Comparison of ENCODE assay signal across 8 cellular contexts in the genomic region with DNA sequence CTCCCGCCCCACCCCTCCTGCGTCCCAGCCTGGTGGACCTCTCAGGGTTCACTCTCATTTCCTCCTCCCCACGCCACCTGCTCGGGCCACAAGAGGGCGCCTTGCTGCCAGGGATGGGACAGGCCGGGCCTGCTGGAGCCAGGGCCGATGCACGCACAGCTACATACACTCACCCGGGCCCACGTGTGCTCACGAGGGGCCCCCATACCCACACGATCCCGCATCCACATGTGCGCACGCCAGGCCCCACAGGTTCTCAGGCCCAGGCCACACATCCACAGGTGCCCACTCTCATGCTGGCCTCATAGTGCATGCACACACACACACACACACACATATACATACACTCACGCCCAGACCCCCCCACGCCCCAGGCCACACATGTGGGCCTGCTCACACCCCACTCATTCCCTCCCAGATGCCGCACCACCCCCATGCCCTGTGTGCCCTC.
DNase-seq lines count a peak whose midpoint lies in the region; ATAC-seq and TF ChIP-seq lines count a peak whose summit lies in the region.

No MANE protein-coding gene starts in this region.

- no peak for TF ChIP-seq POLR2A in heart left ventricle (IDR thresholded peaks at IDR 0.05)

- H3K4me1 ChIP-seq in heart left ventricle: peaks cover 0 to 18% (median 5%) of the 10 kb centered on the region in 12 donors

- H3K9me3 Mint-ChIP-seq in activated naive CD8-positive, alpha-beta T cell treated with anti-CD3 and anti-CD28 coated beads, Interleukin-2, amount 10 ng/mL, durations not matched to agents 7 days and 5 days: no peaks in the 10 kb centered on the region

- intact Hi-C loops in heart left ventricle (cut with DNase I): loop anchor here in 9 of 10 donors (2.0 to 10.0 kb wide), 7 partner anchors 95 to 302 kb away; no protein-coding TSS in a partner anchor

- H3K27me3 Mint-ChIP-seq in activated naive CD8-positive, alpha-beta T cell treated with anti-CD3 and anti-CD28 coated beads, Interleukin-2, amount 10 ng/mL, durations not matched to agents 7 days and 5 days: no peaks in the 10 kb centered on the region

- no peak overlapping the region for H3K4me3 Mint-ChIP-seq in activated naive CD8-positive, alpha-beta T cell treated with anti-CD3 and anti-CD28 coated beads, Interleukin-2, amount 10 ng/mL, durations not matched to agents 7 days and 5 days

- H3K36me3 ChIP-seq in H7 (replicated peaks; ENCODE audit: control insufficient read depth, insufficient read depth, low read length) (no peaks in the 10 kb centered on the region), heart left ventricle (no peaks in the 10 kb centered on the region)

- peak; percentile 97 for ATAC-seq in activated naive CD8-positive, alpha-beta T cell treated with anti-CD3 and anti-CD28 coated beads, Interleukin-2, amount 10 ng/mL, durations not matched to agents 7 days and 5 days (ENCODE audit: low read depth)
- peak; percentile 68 to 87 (median 84) for ATAC-seq in heart left ventricle

- no peaks in the 10 kb centered on the region for H3K9me3 ChIP-seq in heart left ventricle

- H3K27ac ChIP-seq in heart left ventricle: no peak overlapping the region

- H3K4me3 ChIP-seq in GM12864 (ENCODE audit: low read depth, low read length) (no peak overlapping the region), H7 (ENCODE audit: insufficient read depth, low read depth, low read length) (no peak overlapping the region), heart left ventricle (no peak overlapping the region)

- DNase-seq in GM12864 (ENCODE audit: low read depth) (no peak), H7 (peak; percentile 98), LoVo (ENCODE audit: low spot score) (peak; percentile 71), SW480 (ENCODE audit: low spot score) (peak; percentile 72), heart left ventricle (peak; percentile 84 to 94 (median 88)), renal cortical epithelial cell (ENCODE audit: low read depth) (peak; percentile 26), OCI-M2 (lab: John Stamatoyannopoulos, UW; ENCODE audit: unreplicated experiment) (no peak)
- peak; percentile 89 for DNase-seq in activated naive CD8-positive, alpha-beta T cell treated with anti-CD3 and anti-CD28 coated beads, Interleukin-2, amount 10 ng/mL, durations not matched to agents 7 days and 5 days

- WGBS in heart left ventricle, 4 donors: 12 to 30% (median 13%) methylated on average over 8 to 18 of the region's 18 CpGs

- POLR2A ChIA-PET in activated naive CD8-positive, alpha-beta T cell treated with anti-CD3 and anti-CD28 coated beads, Interleukin-2, amount 10 ng/mL, durations not matched to agents 7 days and 5 days (lab: Charles Lee): interaction anchor here (1.4 kb wide), 1 partner anchor 261 kb away, joined by 4 read pairs; the partner anchor contains the start of gene EEF1AKMT2

- no peaks in the 10 kb centered on the region for H3K36me3 Mint-ChIP-seq in activated naive CD8-positive, alpha-beta T cell treated with anti-CD3 and anti-CD28 coated beads, Interleukin-2, amount 10 ng/mL, durations not matched to agents 7 days and 5 days

- peak overlapping the region; percentile 44 for H3K27ac Mint-ChIP-seq in activated naive CD8-positive, alpha-beta T cell treated with anti-CD3 and anti-CD28 coated beads, Interleukin-2, amount 10 ng/mL, durations not matched to agents 7 days and 5 days

- peak; percentile 90 for TF ChIP-seq CTCF in GM12864 (IDR thresholded peaks at IDR 0.05; ENCODE audit: low read depth, low read length, missing control alignments)
- peak; percentile 82 to 91 (median 87) for TF ChIP-seq CTCF in heart left ventricle (IDR thresholded peaks at IDR 0.05)

- peaks cover 4% of the 10 kb centered on the region for H3K4me1 Mint-ChIP-seq in activated naive CD8-positive, alpha-beta T cell treated with anti-CD3 and anti-CD28 coated beads, Interleukin-2, amount 10 ng/mL, durations not matched to agents 7 days and 5 days

- H3K27me3 ChIP-seq in H7 (ENCODE audit: control insufficient read depth, insufficient read depth, low read length) (no peaks in the 10 kb centered on the region), heart left ventricle (no peaks in the 10 kb centered on the region)

Comparison
In these comparisons a context has a peak if more than half of its experiments do, and no peak if none do; other contexts are left out.
1. DNase-seq: peak in H7 (single experiment), LoVo (single experiment), SW480 (single experiment), activated naive CD8-positive, alpha-beta T cell treated with anti-CD3 and anti-CD28 coated beads, Interleukin-2, amount 10 ng/mL, durations not matched to agents 7 days and 5 days (single experiment), heart left ventricle (5 of 5) and renal cortical epithelial cell (single experiment); none in GM12864 (single experiment) and OCI-M2 (single experiment).